15 cellular contexts compared by ENCODE assay signal in the genomic region with DNA sequence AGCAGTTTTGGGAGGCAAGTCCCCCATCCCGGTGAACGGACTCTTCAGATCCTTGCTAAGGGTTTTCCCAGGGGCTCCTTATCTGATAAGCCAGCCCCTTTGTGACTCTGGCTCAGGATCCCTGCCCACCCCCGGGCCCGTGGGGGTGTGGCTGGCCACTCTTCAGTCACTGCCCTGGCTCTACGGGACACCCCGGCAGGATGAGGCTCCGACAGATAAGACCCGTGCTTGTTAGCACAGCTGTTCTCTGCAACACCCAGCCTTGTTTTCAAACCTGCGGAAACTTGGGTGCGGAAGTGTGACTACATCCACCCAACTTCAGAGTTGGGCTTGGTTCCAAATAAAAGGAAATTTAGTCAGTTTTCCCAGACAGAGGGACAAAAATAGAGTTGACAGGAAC.
DNase-seq lines count a peak whose midpoint lies in the region; ATAC-seq and TF ChIP-seq lines count a peak whose summit lies in the region.
"Had no signal": no experiment of that assay in that cellular context is flagged by ENCODE, and none has a peak within 500 bp of the region (broad histone marks: within the 10 kb centered on the region; RNA-seq: fewer than 3 reads in every experiment).

No MANE protein-coding gene starts in this region.

- no peaks in the 10 kb centered on the region for H3K36me3 Mint-ChIP-seq in activated CD4-positive, alpha-beta T cell treated with anti-CD3 and anti-CD28 coated beads, Interleukin-2, amount 10 ng/mL, durations not matched to agents 7 days and 5 days (ENCODE audit: low read depth)

- peaks cover 0 to 4% of the 10 kb centered on the region in 2 donors for H3K4me1 ChIP-seq in gastrocnemius medialis
- H3K4me1 ChIP-seq: breast epithelium had no signal

- H3K27ac Mint-ChIP-seq in activated CD4-positive, alpha-beta T cell treated with anti-CD3 and anti-CD28 coated beads, Interleukin-2, amount 10 ng/mL, durations not matched to agents 7 days and 5 days: no peak overlapping the region
- H3K27ac Mint-ChIP-seq: progenitor cell of endocrine pancreas had no signal

- POLR2A ChIA-PET in activated CD4-positive, alpha-beta T cell treated with anti-CD3 and anti-CD28 coated beads, Interleukin-2, amount 10 ng/mL, durations not matched to agents 7 days and 5 days (lab: Charles Lee): no interaction called here

- no peak overlapping the region for H3K4me3 Mint-ChIP-seq in activated CD4-positive, alpha-beta T cell treated with anti-CD3 and anti-CD28 coated beads, Interleukin-2, amount 10 ng/mL, durations not matched to agents 7 days and 5 days

- peak overlapping the region in 3 of 4 donors; percentile 40 to 64 (median 47) for H3K27ac ChIP-seq in gastrocnemius medialis
- H3K27ac ChIP-seq: thoracic aorta had no signal

- intact Hi-C loops in gastrocnemius medialis (cut with DNase I; ENCODE audit: low total_unique reads): no loop called here

- DNase-seq in HT1080 (ENCODE audit: low read depth) (peak; percentile 92), dermis blood vessel endothelial cell (peak; percentile 96), iPS-NIHi7 (ENCODE audit: extremely low spot score) (peak; percentile 29), gastrocnemius medialis (peak in 1 of 2 donors; percentile 23), NCI-H2081 treated with DMSO at 0.1 percent for 48 hours (lab: John Stamatoyannopoulos, UW) (no peak)
- DNase-seq in activated CD4-positive, alpha-beta T cell treated with anti-CD3 and anti-CD28 coated beads, Interleukin-2, amount 10 ng/mL, durations not matched to agents 7 days and 5 days: no peak
- DNase-seq: activated effector memory CD4-positive, alpha-beta T cell treated with anti-CD3 and anti-CD28 coated beads, Interleukin-2, amount 50 U/mL, for 16 hours; MM.1S; NCI-H2081; NCI-H526 had no signal

- H3K9me3 Mint-ChIP-seq in activated CD4-positive, alpha-beta T cell treated with anti-CD3 and anti-CD28 coated beads, Interleukin-2, amount 10 ng/mL, durations not matched to agents 7 days and 5 days: no peaks in the 10 kb centered on the region

- H3K4me3 ChIP-seq in gastrocnemius medialis: no peak overlapping the region
- H3K4me3 ChIP-seq: breast epithelium, thoracic aorta had no signal

- H3K36me3 ChIP-seq in gastrocnemius medialis: no peaks in the 10 kb centered on the region
- H3K36me3 ChIP-seq: breast epithelium, thoracic aorta had no signal

- TF ChIP-seq POLR2A in gastrocnemius medialis (IDR thresholded peaks at IDR 0.05): peak in 1 of 2 donors; percentile 7

- TF ChIP-seq CTCF in gastrocnemius medialis (IDR thresholded peaks at IDR 0.05 in 4 of 5, conservative IDR thresholded peaks at IDR 0.05 in 1 of 5): no peak

- H3K9me3 ChIP-seq in gastrocnemius medialis: no peaks in the 10 kb centered on the region
- H3K9me3 ChIP-seq: breast epithelium, thoracic aorta had no signal

- in situ Hi-C loops in gastrocnemius medialis (cut with MboI; ENCODE audit: low sequenced_read_pairs in 4 of 4): no loop called here

- CTCF ChIA-PET in activated CD4-positive, alpha-beta T cell treated with anti-CD3 and anti-CD28 coated beads, Interleukin-2, amount 10 ng/mL, durations not matched to agents 7 days and 5 days (lab: Charles Lee): interaction anchor here (0.6 to 1.1 kb wide), 3 partner anchors 12 to 23 kb away, joined by 3 to 4 read pairs (median 4); no protein-coding TSS in a partner anchor

- ATAC-seq in gastrocnemius medialis: peak; percentile 59 to 75
- no peak for ATAC-seq in GM21723 (IDR thresholded peaks at IDR 0.05; ENCODE audit: unreplicated experiment)
- ATAC-seq in HG03432 (IDR thresholded peaks at IDR 0.05; ENCODE audit: unreplicated experiment): no peak

- no peaks in the 10 kb centered on the region for H3K27me3 Mint-ChIP-seq in activated CD4-positive, alpha-beta T cell treated with anti-CD3 and anti-CD28 coated beads, Interleukin-2, amount 10 ng/mL, durations not matched to agents 7 days and 5 days

- H3K27me3 ChIP-seq in gastrocnemius medialis: no peaks in the 10 kb centered on the region
- H3K27me3 ChIP-seq: breast epithelium had no signal

- H3K4me1 Mint-ChIP-seq in activated CD4-positive, alpha-beta T cell treated with anti-CD3 and anti-CD28 coated beads, Interleukin-2, amount 10 ng/mL, durations not matched to agents 7 days and 5 days: no peaks in the 10 kb centered on the region

Comparison
In these comparisons a context has a peak if more than half of its experiments do, and no peak if none do; other contexts are left out.
1. DNase-seq: peak in HT1080 (single experiment), dermis blood vessel endothelial cell (single experiment) and iPS-NIHi7 (single experiment); none in activated CD4-positive, alpha-beta T cell treated with anti-CD3 and anti-CD28 coated beads, Interleukin-2, amount 10 ng/mL, durations not matched to agents 7 days and 5 days (single experiment) and NCI-H2081 treated with DMSO at 0.1 percent for 48 hours (single experiment).
2. ATAC-seq: peak in gastrocnemius medialis (2 of 2); none in GM21723 (single experiment) and HG03432 (single experiment).